In genomic region chr16:30747799-30748633, GRCh38 we compare ENCODE assay signal across 1 cellular context.
A peak's percentile ranks its signal among the peaks of the same experiment; 100 is the strongest.
TF ChIP-seq lines count a peak whose summit lies in the region.

Gene PHKG2, plus strand, starts transcription at chr16:30748425. Its CDS starts 396 bp downstream, at chr16:30748821.

TF ChIP-seq in SK-N-SH, 30 proteins besides CTCF, POLR2A, EP300 and RAD21 (continued from another document):
- peak; percentile 91 for TF ChIP-seq USF1 (IDR thresholded peaks at IDR 0.05; ENCODE audit: borderline replicate concordance, low read depth)
- no peak for TF ChIP-seq JUND (IDR thresholded peaks at IDR 0.05)
- TF ChIP-seq TAF1 (IDR thresholded peaks at IDR 0.05; ENCODE audit: borderline replicate concordance, low read depth, low read length) = peak; percentile 92
- TF ChIP-seq RFX5 (IDR thresholded peaks at IDR 0.05; ENCODE audit: low read length) = peak; percentile 64; the same call in 1 of the 2 replicates
- no peak for TF ChIP-seq GATA2 (CRISPR knock-in tag; IDR thresholded peaks at IDR 0.05)
- TF ChIP-seq TEAD4 (IDR thresholded peaks at IDR 0.05; ENCODE audit: borderline replicate concordance, insufficient read depth) = no peak
- no peak for TF ChIP-seq YY1 (IDR thresholded peaks at IDR 0.05; ENCODE audit: low read depth)
- TF ChIP-seq SIN3A (IDR thresholded peaks at IDR 0.05; ENCODE audit: borderline replicate concordance, low read depth, low read length) = peak; percentile 93; the same call in 1 of the 2 replicates
- peak; percentile 44 for TF ChIP-seq NRF1 (IDR thresholded peaks at IDR 0.05; ENCODE audit: low read depth, low read length)
- TF ChIP-seq RXRA (IDR thresholded peaks at IDR 0.05; ENCODE audit: borderline replicate concordance, low read depth) = no peak
- TF ChIP-seq GABPA (IDR thresholded peaks at IDR 0.05; ENCODE audit: low read depth) = peak; percentile 48; the same call in 1 of the 2 replicates
- no peak for TF ChIP-seq FOXJ3 (CRISPR knock-in tag; IDR thresholded peaks at IDR 0.05)
- TF ChIP-seq ZBTB33 (IDR thresholded peaks at IDR 0.05; ENCODE audit: borderline replicate concordance, low read depth) = no peak
- TF ChIP-seq TCF12 (IDR thresholded peaks at IDR 0.05) = no peak; the same call in 1 of the 2 replicates
- TF ChIP-seq RCOR1 (IDR thresholded peaks at IDR 0.05; ENCODE audit: low read length) = 0 out of 2 replicates have a peak, but pooled peaks have one; percentile 9
- TF ChIP-seq NFIC (IDR thresholded peaks at IDR 0.05; ENCODE audit: borderline replicate concordance) = no peak; the same call in 1 of the 2 replicates
